In the genomic region with DNA sequence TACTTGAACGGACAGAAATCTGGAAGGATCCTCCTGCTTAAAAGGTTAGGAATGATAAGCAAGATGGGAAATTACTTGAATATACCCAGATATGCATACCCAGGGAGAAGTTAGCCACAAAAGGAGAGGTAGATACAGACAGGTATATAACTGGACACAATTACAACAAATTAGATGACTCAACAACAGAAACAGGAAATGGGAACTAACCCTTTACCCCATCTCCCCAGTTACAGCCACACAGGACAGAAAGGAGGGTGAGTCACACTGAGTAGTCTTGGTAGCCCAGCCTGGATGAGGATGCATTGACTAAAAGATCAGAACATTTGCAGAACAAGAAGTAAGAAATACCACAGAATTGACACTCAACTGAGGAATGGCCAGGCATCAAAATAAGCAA, we compare ENCODE assay signal across 1 cellular context.
TF ChIP-seq lines count a peak whose summit lies in the region.

No MANE protein-coding gene starts in this region.

TF ChIP-seq in K562, 482 proteins besides CTCF, POLR2A, EP300 and RAD21 (continued from another document and continues in another):
- TF ChIP-seq, protein P1, sequence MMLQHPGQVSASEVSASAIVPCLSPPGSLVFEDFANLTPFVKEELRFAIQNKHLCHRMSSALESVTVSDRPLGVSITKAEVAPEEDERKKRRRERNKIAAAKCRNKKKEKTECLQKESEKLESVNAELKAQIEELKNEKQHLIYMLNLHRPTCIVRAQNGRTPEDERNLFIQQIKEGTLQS (IDR thresholded peaks at IDR 0.05) = peak; percentile 85
- TF ChIP-seq, protein P1 (CRISPR knock-in tag; conservative IDR thresholded peaks at IDR 0.05) = no peak
- TF ChIP-seq STAG1 (CRISPR knock-in tag; IDR thresholded peaks at IDR 0.05; ENCODE audit: borderline replicate concordance) (no peak), SRSF1 (IDR thresholded peaks at IDR 0.05; ENCODE audit: low read depth, low read length) (no peak), SP2 (IDR thresholded peaks at IDR 0.05; ENCODE audit: extremely low read depth, low read depth, low read length, poor library complexity, severe bottlenecking) (no peak), BRCA1 (IDR thresholded peaks at IDR 0.05) (no peak), BRCA1 (CRISPR knock-in tag; IDR thresholded peaks at IDR 0.05) (no peak), ZNF408 (CRISPR knock-in tag; IDR thresholded peaks at IDR 0.05; ENCODE audit: low read depth) (no peak), EHMT2 (IDR thresholded peaks at IDR 0.05) (no peak), ZNF274 (IDR thresholded peaks at IDR 0.05; ENCODE audit: borderline replicate concordance, low read depth, low read length) (no peak), CTBP1 (IDR thresholded peaks at IDR 0.05; ENCODE audit: borderline replicate concordance) (peak; percentile 61; the same call in 1 of the 2 replicates), CCAR2 (IDR thresholded peaks at IDR 0.05; ENCODE audit: low read depth, low read length) (no peak), FOS (IDR thresholded peaks at IDR 0.05; ENCODE audit: extremely low read depth, insufficient read length) (peak; percentile 40), MAZ (CRISPR knock-in tag; conservative IDR thresholded peaks at IDR 0.05 in 1 of 2, IDR thresholded peaks at IDR 0.05 in 1 of 2) (no peak), FOXJ3 (CRISPR knock-in tag; IDR thresholded peaks at IDR 0.05) (no peak), RBM14 (IDR thresholded peaks at IDR 0.05; ENCODE audit: borderline replicate concordance, insufficient read depth, low read depth, low read length) (no peak), PRMT5 (CRISPR knock-in tag; IDR thresholded peaks at IDR 0.05) (no peak), ARID1B (IDR thresholded peaks at IDR 0.05) (peak; percentile 65; the same call in 1 of the 2 replicates), FOXJ2 (tag; IDR thresholded peaks at IDR 0.05) (no peak), SMARCC2 (IDR thresholded peaks at IDR 0.05; ENCODE audit: low read depth) (no peak), HNRNPL (IDR thresholded peaks at IDR 0.05; ENCODE audit: low read depth, low read length) (no peak), FOSL1 (tag; conservative IDR thresholded peaks at IDR 0.05) (peak; percentile 95), HEY1 (CRISPR knock-in tag; IDR thresholded peaks at IDR 0.05; ENCODE audit: borderline replicate concordance) (no peak), HNRNPH1 (optimal IDR thresholded peaks at IDR 0.05; ENCODE audit: low read depth, low read length) (no peak), NR2C2 (CRISPR knock-in tag; IDR thresholded peaks at IDR 0.05) (no peak), NR2C2 (tag; IDR thresholded peaks at IDR 0.05) (peak; percentile 54; the same call in 1 of the 2 replicates), SRF (CRISPR knock-in tag; IDR thresholded peaks at IDR 0.05) (no peak), RFX1 (IDR thresholded peaks at IDR 0.05) (peak; percentile 17; the same call in 1 of the 2 replicates), TGIF2 (CRISPR knock-in tag; IDR thresholded peaks at IDR 0.05) (no peak), TRIM24 (IDR thresholded peaks at IDR 0.05) (peak in 1 of 2 experiments; percentile 31; a peak in 1 of 4 replicates), NFXL1 (CRISPR knock-in tag; IDR thresholded peaks at IDR 0.05) (no peak), SETDB1 (IDR thresholded peaks at IDR 0.05; ENCODE audit: low read length) (no peak), CREM (IDR thresholded peaks at IDR 0.05; ENCODE audit: low read depth) (no peak), PTBP1 (IDR thresholded peaks at IDR 0.05; ENCODE audit: low read depth, low read length) (no peak), ZNF12 (CRISPR knock-in tag; IDR thresholded peaks at IDR 0.05) (no peak), SMARCE1 (IDR thresholded peaks at IDR 0.05) (peak; percentile 75; the same call in 1 of the 2 replicates), SMC3 (conservative IDR thresholded peaks at IDR 0.05; ENCODE audit: insufficient read depth, low read depth, low read length) (no peak), ZSCAN29 (IDR thresholded peaks at IDR 0.05) (no peak), TEAD2 (tag; IDR thresholded peaks at IDR 0.05) (no peak), JUN (IDR thresholded peaks at IDR 0.05; ENCODE audit: borderline replicate concordance, low read depth, low read length) (peak; percentile 81), JUN (CRISPR knock-in tag; IDR thresholded peaks at IDR 0.05; ENCODE audit: borderline replicate concordance) (no peak), EGR1 (conservative IDR thresholded peaks at IDR 0.05) (no peak), CBX2 (IDR thresholded peaks at IDR 0.05; ENCODE audit: insufficient read depth, low read length, poor library complexity, severe bottlenecking) (no peak)
- TF ChIP-seq, protein P2, sequence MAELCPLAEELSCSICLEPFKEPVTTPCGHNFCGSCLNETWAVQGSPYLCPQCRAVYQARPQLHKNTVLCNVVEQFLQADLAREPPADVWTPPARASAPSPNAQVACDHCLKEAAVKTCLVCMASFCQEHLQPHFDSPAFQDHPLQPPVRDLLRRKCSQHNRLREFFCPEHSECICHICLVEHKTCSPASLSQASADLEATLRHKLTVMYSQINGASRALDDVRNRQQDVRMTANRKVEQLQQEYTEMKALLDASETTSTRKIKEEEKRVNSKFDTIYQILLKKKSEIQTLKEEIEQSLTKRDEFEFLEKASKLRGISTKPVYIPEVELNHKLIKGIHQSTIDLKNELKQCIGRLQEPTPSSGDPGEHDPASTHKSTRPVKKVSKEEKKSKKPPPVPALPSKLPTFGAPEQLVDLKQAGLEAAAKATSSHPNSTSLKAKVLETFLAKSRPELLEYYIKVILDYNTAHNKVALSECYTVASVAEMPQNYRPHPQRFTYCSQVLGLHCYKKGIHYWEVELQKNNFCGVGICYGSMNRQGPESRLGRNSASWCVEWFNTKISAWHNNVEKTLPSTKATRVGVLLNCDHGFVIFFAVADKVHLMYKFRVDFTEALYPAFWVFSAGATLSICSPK (IDR thresholded peaks at IDR 0.05; ENCODE audit: borderline replicate concordance) = no peak
- TF ChIP-seq, protein P3, sequence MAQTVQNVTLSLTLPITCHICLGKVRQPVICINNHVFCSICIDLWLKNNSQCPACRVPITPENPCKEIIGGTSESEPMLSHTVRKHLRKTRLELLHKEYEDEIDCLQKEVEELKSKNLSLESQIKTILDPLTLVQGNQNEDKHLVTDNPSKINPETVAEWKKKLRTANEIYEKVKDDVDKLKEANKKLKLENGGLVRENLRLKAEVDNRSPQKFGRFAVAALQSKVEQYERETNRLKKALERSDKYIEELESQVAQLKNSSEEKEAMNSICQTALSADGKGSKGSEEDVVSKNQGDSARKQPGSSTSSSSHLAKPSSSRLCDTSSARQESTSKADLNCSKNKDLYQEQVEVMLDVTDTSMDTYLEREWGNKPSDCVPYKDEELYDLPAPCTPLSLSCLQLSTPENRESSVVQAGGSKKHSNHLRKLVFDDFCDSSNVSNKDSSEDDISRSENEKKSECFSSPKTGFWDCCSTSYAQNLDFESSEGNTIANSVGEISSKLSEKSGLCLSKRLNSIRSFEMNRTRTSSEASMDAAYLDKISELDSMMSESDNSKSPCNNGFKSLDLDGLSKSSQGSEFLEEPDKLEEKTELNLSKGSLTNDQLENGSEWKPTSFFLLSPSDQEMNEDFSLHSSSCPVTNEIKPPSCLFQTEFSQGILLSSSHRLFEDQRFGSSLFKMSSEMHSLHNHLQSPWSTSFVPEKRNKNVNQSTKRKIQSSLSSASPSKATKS (CRISPR knock-in tag; IDR thresholded peaks at IDR 0.05) = no peak
- TF ChIP-seq, protein P4, sequence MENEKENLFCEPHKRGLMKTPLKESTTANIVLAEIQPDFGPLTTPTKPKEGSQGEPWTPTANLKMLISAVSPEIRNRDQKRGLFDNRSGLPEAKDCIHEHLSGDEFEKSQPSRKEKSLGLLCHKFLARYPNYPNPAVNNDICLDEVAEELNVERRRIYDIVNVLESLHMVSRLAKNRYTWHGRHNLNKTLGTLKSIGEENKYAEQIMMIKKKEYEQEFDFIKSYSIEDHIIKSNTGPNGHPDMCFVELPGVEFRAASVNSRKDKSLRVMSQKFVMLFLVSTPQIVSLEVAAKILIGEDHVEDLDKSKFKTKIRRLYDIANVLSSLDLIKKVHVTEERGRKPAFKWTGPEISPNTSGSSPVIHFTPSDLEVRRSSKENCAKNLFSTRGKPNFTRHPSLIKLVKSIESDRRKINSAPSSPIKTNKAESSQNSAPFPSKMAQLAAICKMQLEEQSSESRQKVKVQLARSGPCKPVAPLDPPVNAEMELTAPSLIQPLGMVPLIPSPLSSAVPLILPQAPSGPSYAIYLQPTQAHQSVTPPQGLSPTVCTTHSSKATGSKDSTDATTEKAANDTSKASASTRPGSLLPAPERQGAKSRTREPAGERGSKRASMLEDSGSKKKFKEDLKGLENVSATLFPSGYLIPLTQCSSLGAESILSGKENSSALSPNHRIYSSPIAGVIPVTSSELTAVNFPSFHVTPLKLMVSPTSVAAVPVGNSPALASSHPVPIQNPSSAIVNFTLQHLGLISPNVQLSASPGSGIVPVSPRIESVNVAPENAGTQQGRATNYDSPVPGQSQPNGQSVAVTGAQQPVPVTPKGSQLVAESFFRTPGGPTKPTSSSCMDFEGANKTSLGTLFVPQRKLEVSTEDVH (IDR thresholded peaks at IDR 0.05; ENCODE audit: low read depth, partially characterized antibody) = no peak
- TF ChIP-seq, protein P5, sequence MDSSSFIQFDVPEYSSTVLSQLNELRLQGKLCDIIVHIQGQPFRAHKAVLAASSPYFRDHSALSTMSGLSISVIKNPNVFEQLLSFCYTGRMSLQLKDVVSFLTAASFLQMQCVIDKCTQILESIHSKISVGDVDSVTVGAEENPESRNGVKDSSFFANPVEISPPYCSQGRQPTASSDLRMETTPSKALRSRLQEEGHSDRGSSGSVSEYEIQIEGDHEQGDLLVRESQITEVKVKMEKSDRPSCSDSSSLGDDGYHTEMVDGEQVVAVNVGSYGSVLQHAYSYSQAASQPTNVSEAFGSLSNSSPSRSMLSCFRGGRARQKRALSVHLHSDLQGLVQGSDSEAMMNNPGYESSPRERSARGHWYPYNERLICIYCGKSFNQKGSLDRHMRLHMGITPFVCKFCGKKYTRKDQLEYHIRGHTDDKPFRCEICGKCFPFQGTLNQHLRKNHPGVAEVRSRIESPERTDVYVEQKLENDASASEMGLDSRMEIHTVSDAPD (CRISPR knock-in tag; IDR thresholded peaks at IDR 0.05) = no peak
- TF ChIP-seq, protein P6, sequence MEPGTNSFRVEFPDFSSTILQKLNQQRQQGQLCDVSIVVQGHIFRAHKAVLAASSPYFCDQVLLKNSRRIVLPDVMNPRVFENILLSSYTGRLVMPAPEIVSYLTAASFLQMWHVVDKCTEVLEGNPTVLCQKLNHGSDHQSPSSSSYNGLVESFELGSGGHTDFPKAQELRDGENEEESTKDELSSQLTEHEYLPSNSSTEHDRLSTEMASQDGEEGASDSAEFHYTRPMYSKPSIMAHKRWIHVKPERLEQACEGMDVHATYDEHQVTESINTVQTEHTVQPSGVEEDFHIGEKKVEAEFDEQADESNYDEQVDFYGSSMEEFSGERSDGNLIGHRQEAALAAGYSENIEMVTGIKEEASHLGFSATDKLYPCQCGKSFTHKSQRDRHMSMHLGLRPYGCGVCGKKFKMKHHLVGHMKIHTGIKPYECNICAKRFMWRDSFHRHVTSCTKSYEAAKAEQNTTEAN (CRISPR knock-in tag; IDR thresholded peaks at IDR 0.05) = no peak
- TF ChIP-seq, protein P7, sequence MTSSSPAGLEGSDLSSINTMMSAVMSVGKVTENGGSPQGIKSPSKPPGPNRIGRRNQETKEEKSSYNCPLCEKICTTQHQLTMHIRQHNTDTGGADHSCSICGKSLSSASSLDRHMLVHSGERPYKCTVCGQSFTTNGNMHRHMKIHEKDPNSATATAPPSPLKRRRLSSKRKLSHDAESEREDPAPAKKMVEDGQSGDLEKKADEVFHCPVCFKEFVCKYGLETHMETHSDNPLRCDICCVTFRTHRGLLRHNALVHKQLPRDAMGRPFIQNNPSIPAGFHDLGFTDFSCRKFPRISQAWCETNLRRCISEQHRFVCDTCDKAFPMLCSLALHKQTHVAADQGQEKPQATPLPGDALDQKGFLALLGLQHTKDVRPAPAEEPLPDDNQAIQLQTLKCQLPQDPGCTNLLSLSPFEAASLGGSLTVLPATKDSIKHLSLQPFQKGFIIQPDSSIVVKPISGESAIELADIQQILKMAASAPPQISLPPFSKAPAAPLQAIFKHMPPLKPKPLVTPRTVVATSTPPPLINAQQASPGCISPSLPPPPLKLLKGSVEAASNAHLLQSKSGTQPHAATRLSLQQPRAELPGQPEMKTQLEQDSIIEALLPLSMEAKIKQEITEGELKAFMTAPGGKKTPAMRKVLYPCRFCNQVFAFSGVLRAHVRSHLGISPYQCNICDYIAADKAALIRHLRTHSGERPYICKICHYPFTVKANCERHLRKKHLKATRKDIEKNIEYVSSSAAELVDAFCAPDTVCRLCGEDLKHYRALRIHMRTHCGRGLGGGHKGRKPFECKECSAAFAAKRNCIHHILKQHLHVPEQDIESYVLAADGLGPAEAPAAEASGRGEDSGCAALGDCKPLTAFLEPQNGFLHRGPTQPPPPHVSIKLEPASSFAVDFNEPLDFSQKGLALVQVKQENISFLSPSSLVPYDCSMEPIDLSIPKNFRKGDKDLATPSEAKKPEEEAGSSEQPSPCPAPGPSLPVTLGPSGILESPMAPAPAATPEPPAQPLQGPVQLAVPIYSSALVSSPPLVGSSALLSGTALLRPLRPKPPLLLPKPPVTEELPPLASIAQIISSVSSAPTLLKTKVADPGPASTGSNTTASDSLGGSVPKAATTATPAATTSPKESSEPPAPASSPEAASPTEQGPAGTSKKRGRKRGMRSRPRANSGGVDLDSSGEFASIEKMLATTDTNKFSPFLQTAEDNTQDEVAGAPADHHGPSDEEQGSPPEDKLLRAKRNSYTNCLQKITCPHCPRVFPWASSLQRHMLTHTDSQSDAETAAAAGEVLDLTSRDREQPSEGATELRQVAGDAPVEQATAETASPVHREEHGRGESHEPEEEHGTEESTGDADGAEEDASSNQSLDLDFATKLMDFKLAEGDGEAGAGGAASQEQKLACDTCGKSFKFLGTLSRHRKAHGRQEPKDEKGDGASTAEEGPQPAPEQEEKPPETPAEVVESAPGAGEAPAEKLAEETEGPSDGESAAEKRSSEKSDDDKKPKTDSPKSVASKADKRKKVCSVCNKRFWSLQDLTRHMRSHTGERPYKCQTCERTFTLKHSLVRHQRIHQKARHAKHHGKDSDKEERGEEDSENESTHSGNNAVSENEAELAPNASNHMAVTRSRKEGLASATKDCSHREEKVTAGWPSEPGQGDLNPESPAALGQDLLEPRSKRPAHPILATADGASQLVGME (CRISPR knock-in tag; IDR thresholded peaks at IDR 0.05) = no peak
- TF ChIP-seq, protein P8, sequence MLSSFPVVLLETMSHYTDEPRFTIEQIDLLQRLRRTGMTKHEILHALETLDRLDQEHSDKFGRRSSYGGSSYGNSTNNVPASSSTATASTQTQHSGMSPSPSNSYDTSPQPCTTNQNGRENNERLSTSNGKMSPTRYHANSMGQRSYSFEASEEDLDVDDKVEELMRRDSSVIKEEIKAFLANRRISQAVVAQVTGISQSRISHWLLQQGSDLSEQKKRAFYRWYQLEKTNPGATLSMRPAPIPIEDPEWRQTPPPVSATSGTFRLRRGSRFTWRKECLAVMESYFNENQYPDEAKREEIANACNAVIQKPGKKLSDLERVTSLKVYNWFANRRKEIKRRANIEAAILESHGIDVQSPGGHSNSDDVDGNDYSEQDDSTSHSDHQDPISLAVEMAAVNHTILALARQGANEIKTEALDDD (IDR thresholded peaks at IDR 0.05) = peak; percentile 91
- TF ChIP-seq, protein P9, sequence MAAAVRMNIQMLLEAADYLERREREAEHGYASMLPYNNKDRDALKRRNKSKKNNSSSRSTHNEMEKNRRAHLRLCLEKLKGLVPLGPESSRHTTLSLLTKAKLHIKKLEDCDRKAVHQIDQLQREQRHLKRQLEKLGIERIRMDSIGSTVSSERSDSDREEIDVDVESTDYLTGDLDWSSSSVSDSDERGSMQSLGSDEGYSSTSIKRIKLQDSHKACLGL (CRISPR knock-in tag; IDR thresholded peaks at IDR 0.05; ENCODE audit: borderline replicate concordance, poor library complexity, severe bottlenecking) = no peak
